In genomic region chr12:42237052-42237852, GRCh38 we compare ENCODE assay signal across 8 cellular contexts. TPM values are rescaled to one million over a fixed set of nuclear protein-coding genes. Genes with fewer than 3 reads are reported as not detected.
A peak's percentile ranks its signal among the peaks of the same experiment; 100 is the strongest.
DNase-seq lines count a peak whose midpoint lies in the region; ATAC-seq, FAIRE-seq and TF ChIP-seq lines count a peak whose summit lies in the region.

No MANE protein-coding gene starts in this region.

- H4K20me1 ChIP-seq in BLaER1, result peaks cover 52% of the 10 kb centered on the region
- no peaks in the 10 kb centered on the region for H4K20me1 ChIP-seq in HepG2 (ENCODE audit: insufficient read depth, low read length)

- intact Hi-C loops in HepG2 (cut with micrococcal nuclease; ENCODE audit: unreplicated experiment), result loop anchor here (1.0 to 5.0 kb wide), 2 partner anchors 89 to 95 kb away; partner anchors contain the start of genes GXYLT1, PPHLN1 and ZCRB1

- DNase-seq in NCI-H510A treated with DMSO at 0.1 percent for 48 hours (lab: John Stamatoyannopoulos, UW) (peak; percentile 72), dermis blood vessel endothelial cell (peak; percentile 87), HepG2 (ENCODE audit: low spot score) (peak; percentile 67)
- DNase-seq in activated CD4-positive, alpha-beta T cell treated with anti-CD3 and anti-CD28 coated beads, Interleukin-2, amount 50 U/mL, for 1 hour, result peak; percentile 61
- DNase-seq in stimulated activated CD4-positive, alpha-beta T cell treated with anti-CD3 and anti-CD28 coated beads, Interleukin-4, amount 100 ng/mL, for 24 hours, result peak; percentile 69

- CTCF ChIA-PET in HepG2 (lab: Yijun Ruan, JAX; ENCODE audit: low intra/inter-chr PET ratio, low total read pairs), result interaction anchor here (1.5 kb wide), 1 partner anchor 108 kb away, joined by 5 read pairs; no protein-coding TSS in a partner anchor

- peak; percentile 67 for TF ChIP-seq CTCF in HepG2 (CRISPR knock-in tag; IDR thresholded peaks at IDR 0.05)

- peak; percentile 23 to 56; a peak in 2 of 4 replicates for TF ChIP-seq POLR2A in HepG2 (IDR thresholded peaks at IDR 0.05; ENCODE audit: insufficient read depth in 1 of 2, low read depth in 2 of 2, low read length in 2 of 2)

- peak; percentile 79 for ATAC-seq in GM19043 (IDR thresholded peaks at IDR 0.05; ENCODE audit: low read depth, unreplicated experiment)
- peak; percentile 78 for ATAC-seq in HG03342 (IDR thresholded peaks at IDR 0.05; ENCODE audit: unreplicated experiment)
- peak; percentile 84 for ATAC-seq in HepG2

- H3K9me3 ChIP-seq in BLaER1 (no peaks in the 10 kb centered on the region), HepG2 (ENCODE audit: low read length) (no peaks in the 10 kb centered on the region)

- H3K27me3 ChIP-seq in BLaER1 (no peaks in the 10 kb centered on the region), HepG2 (ENCODE audit: control insufficient read depth in 1 of 2, insufficient read depth in 2 of 2, low read length in 2 of 2) (no peaks in the 10 kb centered on the region; a peak in 1 of 5 replicates)

- H3K4me2 ChIP-seq in BLaER1, result peak overlapping the region; percentile 88
- peak overlapping the region; percentile 77 for H3K4me2 ChIP-seq in HepG2 (ENCODE audit: low read depth, low read length)

- peak; percentile 48 for TF ChIP-seq RAD21 in HepG2 (CRISPR knock-in tag; IDR thresholded peaks at IDR 0.05)

- H3K79me2 ChIP-seq in HepG2 (ENCODE audit: insufficient read depth, low read length), result peaks cover 22% of the 10 kb centered on the region

- WGBS in HepG2 (ENCODE audit: low lambda C conversion rate), result under 1% methylated on average over 25 of the region's 56 CpGs

- no peak overlapping the region for H2AFZ ChIP-seq in HepG2 (ENCODE audit: low read length)

- H3K27ac ChIP-seq in BLaER1 (peak overlapping the region; percentile 95), HepG2 (ENCODE audit: extremely low read length, insufficient read depth, low read length) (peak overlapping the region; percentile 68)

- peak in 1 of 2 experiments; percentile 45; a peak in 1 of 4 replicates for TF ChIP-seq EP300 in HepG2 (IDR thresholded peaks at IDR 0.05; ENCODE audit: low read depth in 2 of 2, low read length in 2 of 2)
- TF ChIP-seq EP300 in HepG2 (CRISPR knock-in tag; IDR thresholded peaks at IDR 0.05; ENCODE audit: borderline replicate concordance), result no peak

- no peak for FAIRE-seq in HepG2 (lab: Jason Lieb, UNC)

- H3K4me3 ChIP-seq in BLaER1 (peak overlapping the region; percentile 89), HepG2 (replicated peaks in 1 of 3; ENCODE audit: insufficient read depth in 1 of 3, low read depth in 2 of 3, low read length in 3 of 3) (peak overlapping the region; percentile 82 to 92 (median 90))

- H3K4me1 ChIP-seq in BLaER1, result peaks cover 36% of the 10 kb centered on the region
- H3K4me1 ChIP-seq in HepG2 (ENCODE audit: insufficient read depth, low read length), result peaks cover 41% of the 10 kb centered on the region

- H3K9ac ChIP-seq in BLaER1 (peak overlapping the region; percentile 91), HepG2 (ENCODE audit: insufficient read depth, low read depth, low read length) (peak overlapping the region; percentile 80)

- in situ Hi-C loops in HepG2 (cut with HindIII; ENCODE audit: extremely low pct_ligation_motif_present, low pct_unique_long_range_greater_than_20kb), result no loop called here

- no TSS peak for BruUV-seq in HepG2 (replicated peaks; lab: Mats Ljungman, UMichigan)

- POLR2A ChIA-PET in HepG2 (lab: Yijun Ruan, JAX), result no interaction called here

- H3K36me3 ChIP-seq in BLaER1, result peaks cover 29% of the 10 kb centered on the region
- H3K36me3 ChIP-seq in HepG2 (replicated peaks in 1 of 2; ENCODE audit: control insufficient read depth in 1 of 2, insufficient read depth in 2 of 2, low read length in 2 of 2), result 0 out of 5 replicates have a peak, but pooled peaks cover 0 to 5% of the 10 kb centered on the region in 2 experiments

TF ChIP-seq in HepG2, 621 proteins besides CTCF, POLR2A, EP300 and RAD21 (continues in another document):
- TF ChIP-seq KLF16 (CRISPR knock-in tag; IDR thresholded peaks at IDR 0.05) (0 out of 4 replicates have a peak, but pooled peaks of 1 of the 2 experiments have one; percentile 21), ZBTB33 (CRISPR knock-in tag; IDR thresholded peaks at IDR 0.05) (no peak), HDAC2 (CRISPR knock-in tag; IDR thresholded peaks at IDR 0.05) (peak; percentile 71), TIGD3 (CRISPR knock-in tag; IDR thresholded peaks at IDR 0.05; ENCODE audit: borderline replicate concordance) (no peak), SNAPC2 (CRISPR knock-in tag; IDR thresholded peaks at IDR 0.05) (no peak), KLF12 (CRISPR knock-in tag; IDR thresholded peaks at IDR 0.05; ENCODE audit: borderline replicate concordance) (no peak), ZNF574 (CRISPR knock-in tag; IDR thresholded peaks at IDR 0.05) (peak; percentile 60), BORCS8-MEF2B (CRISPR knock-in tag; IDR thresholded peaks at IDR 0.05) (peak; percentile 57; the same call in 1 of the 2 replicates), DMAP1 (CRISPR knock-in tag; IDR thresholded peaks at IDR 0.05) (no peak), TARDBP (CRISPR knock-in tag; IDR thresholded peaks at IDR 0.05) (peak; percentile 58; the same call in 1 of the 2 replicates), RORA (CRISPR knock-in tag; IDR thresholded peaks at IDR 0.05) (no peak)

RNA-seq across cellular contexts. Expression of gene YAF2, which starts 0.8 kb away (rescaled TPM):
- total RNA-seq in dermis blood vessel endothelial cell (19.1 and 26.1 TPM in 2 replicates), HepG2 (2016; rRNA removed; fragmentation: Illumina TruSeq; extraction: Trizol) (11.7 and 16.3 TPM in 2 replicates)
- total RNA-seq in HepG2 (2016; cell fraction: cytosol; rRNA removed; fragmentation: Illumina TruSeq; extraction: Trizol; ENCODE audit: low read depth), result 5.1 and 6.7 TPM in 2 replicates
- 11.1 and 11.4 TPM in 2 replicates for total RNA-seq in HepG2 (2016; cell fraction: insoluble cytoplasmic fraction; rRNA removed; fragmentation: Illumina TruSeq; extraction: Trizol)
- total RNA-seq in HepG2 (2016; cell fraction: membrane; rRNA removed; fragmentation: Illumina TruSeq; extraction: Trizol), result 8.6 and 9.6 TPM in 2 replicates
- 21.1 and 23.7 TPM in 2 replicates for total RNA-seq in HepG2 (2016; cell fraction: nucleus; rRNA removed; fragmentation: Illumina TruSeq; extraction: Trizol)
- 6.7 and 8.4 TPM in 2 replicates for polyA plus RNA-seq in HepG2 (2011; rRNA removed)
- 2.9 and 4.5 TPM in 2 replicates for polyA plus RNA-seq in HepG2 (2011; cell fraction: cytosol; rRNA removed)
- polyA plus RNA-seq in HepG2 (2011; cell fraction: nucleus; rRNA removed), result 5.0 and 6.3 TPM in 2 replicates
- polyA plus RNA-seq in HepG2 (2012), result 6.4 and 7.2 TPM in 2 replicates
- polyA plus RNA-seq in HepG2 (2016; cell fraction: cytosol; fragmentation: Illumina TruSeq; extraction: Trizol; ENCODE audit: low read depth), result 3.5 and 4.5 TPM in 2 replicates
- polyA plus RNA-seq in HepG2 (2016; cell fraction: insoluble cytoplasmic fraction; fragmentation: Illumina TruSeq; extraction: Trizol; ENCODE audit: low read depth), result 14.3 and 16.5 TPM in 2 replicates
- 8.1 and 9.7 TPM in 2 replicates for polyA plus RNA-seq in HepG2 (2016; cell fraction: membrane; fragmentation: Illumina TruSeq; extraction: Trizol; ENCODE audit: low read depth)
- polyA plus RNA-seq in HepG2 (2016; cell fraction: nucleus; fragmentation: Illumina TruSeq; extraction: Trizol; ENCODE audit: insufficient read depth, low read depth), result 14.9 TPM in 2 replicates
- 5.2 and 11.9 TPM in 2 replicates for polyA minus RNA-seq in HepG2 (2011; rRNA and poly(A)+ RNA removed; ENCODE audit: low replicate concordance)
- polyA minus RNA-seq in HepG2 (2011; cell fraction: cytosol; rRNA and poly(A)+ RNA removed), result 7.2 and 7.9 TPM in 2 replicates
- polyA minus RNA-seq in HepG2 (2011; cell fraction: nucleus; rRNA and poly(A)+ RNA removed), result 50.7 and 52.8 TPM in 2 replicates

Comparison
In these comparisons a context has a peak if more than half of its experiments do, and no peak if none do; other contexts are left out.
1. Peak in every context shown above with its lines: DNase-seq, ATAC-seq, H3K4me3 ChIP-seq and H3K27ac ChIP-seq.